ENCODE assay signal across 1 cellular context in genomic region chr6:56314683-56315523, GRCh38.
TF ChIP-seq lines count a peak whose summit lies in the region.

No MANE protein-coding gene starts in this region.

TF ChIP-seq in HEK293T, 16 proteins besides CTCF, POLR2A, EP300 and RAD21 (continued from another document):
- TF ChIP-seq PKNOX1 (IDR thresholded peaks at IDR 0.05) (no peak), ZNF384 (IDR thresholded peaks at IDR 0.05) (no peak)
